Comparison of ENCODE assay signal across 9 cellular contexts in the genomic region with DNA sequence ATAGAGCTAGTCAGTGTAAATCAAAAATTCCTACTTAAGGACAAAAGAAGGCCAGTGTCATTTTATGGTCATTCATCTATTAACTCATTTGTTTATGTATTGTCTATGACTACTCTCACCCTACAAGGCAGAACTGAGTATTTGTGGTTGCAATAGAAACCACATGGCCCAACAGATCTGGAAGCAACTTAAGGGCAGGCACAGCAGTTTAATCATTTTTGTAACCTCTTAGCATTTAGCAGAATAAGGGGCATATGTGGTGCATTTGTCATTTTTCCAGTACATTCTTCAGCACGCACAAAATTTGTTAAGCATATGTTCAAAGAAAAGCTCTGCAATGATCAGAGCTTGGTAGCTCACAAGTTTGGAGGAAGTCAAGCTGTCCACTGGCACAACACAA. TPM values are rescaled to one million over a fixed set of nuclear protein-coding genes. Genes with fewer than 3 reads are reported as not detected.
DNase-seq lines count a peak whose midpoint lies in the region; ATAC-seq, FAIRE-seq and TF ChIP-seq lines count a peak whose summit lies in the region.
"Had no signal": no experiment of that assay in that cellular context is flagged by ENCODE, and none has a peak within 500 bp of the region (broad histone marks: within the 10 kb centered on the region; RNA-seq: fewer than 3 reads in every experiment).

No MANE protein-coding gene starts in this region.

- CTCF ChIA-PET in IMR-90 (lab: Yijun Ruan, JAX) = no interaction called here

- H3K23ac ChIP-seq in IMR-90 (ENCODE audit: low read depth, low read length) (no peak overlapping the region), mesendoderm (ENCODE audit: low read length) (no peak overlapping the region)

- no peak overlapping the region for H2BK20ac ChIP-seq in IMR-90 (ENCODE audit: low read depth, low read length)

- no peak overlapping the region for H2AK9ac ChIP-seq in IMR-90 (replicated peaks; ENCODE audit: low read depth, low read length, poor library complexity)

- H3K9me1 ChIP-seq in IMR-90 (ENCODE audit: insufficient read depth, low read length) = no peaks in the 10 kb centered on the region

- no peak for TF ChIP-seq RAD21 in IMR-90 (IDR thresholded peaks at IDR 0.05; ENCODE audit: low read length)

- in situ Hi-C loops in IMR-90 (cut with MboI; ENCODE audit: low sequenced_read_pairs) = no loop called here

- TF ChIP-seq POLR2A in IMR-90 (IDR thresholded peaks at IDR 0.05; ENCODE audit: low read depth, low read length) = no peak

- no peak overlapping the region for H4K91ac ChIP-seq in IMR-90 (ENCODE audit: insufficient read depth, low read depth, low read length)

- H3K4me1 Mint-ChIP-seq in astrocyte (ENCODE audit: low read depth, unreplicated experiment) = peaks cover 24% of the 10 kb centered on the region

- TF ChIP-seq CTCF in GM10266 (IDR thresholded peaks at IDR 0.05; ENCODE audit: control insufficient read depth, insufficient read depth, low read depth, missing control alignments) (no peak), IMR-90 (conservative IDR thresholded peaks at IDR 0.05; ENCODE audit: low read depth, low read length) (no peak), astrocyte (IDR thresholded peaks at IDR 0.05; ENCODE audit: insufficient read depth, low read depth, low read length) (no peak)

- no peaks in the 10 kb centered on the region for H3K9me3 Mint-ChIP-seq in astrocyte (ENCODE audit: unreplicated experiment)

- H3K18ac ChIP-seq in IMR-90 (ENCODE audit: low read depth, low read length) (no peak overlapping the region), mesendoderm (ENCODE audit: low read length) (no peak overlapping the region)

- H3K36me3 ChIP-seq in IMR-90 (ENCODE audit: control insufficient read depth, insufficient read depth, low read length) (no peaks in the 10 kb centered on the region), astrocyte (ENCODE audit: insufficient read depth, low read length) (peaks cover 3% of the 10 kb centered on the region), mesendoderm (ENCODE audit: control insufficient read depth, insufficient read depth, low read length) (no peaks in the 10 kb centered on the region)

- H3K27me3 ChIP-seq in IMR-90 (ENCODE audit: control insufficient read depth, insufficient read depth, low read length) (no peaks in the 10 kb centered on the region), astrocyte (ENCODE audit: insufficient read depth, low read length) (no peaks in the 10 kb centered on the region), mesendoderm (ENCODE audit: insufficient read depth, low read length, poor library complexity) (no peaks in the 10 kb centered on the region)

- FAIRE-seq in astrocyte (lab: Jason Lieb, UNC) = no peak
- FAIRE-seq: endometrium had no signal

- peaks cover 32 to 62% of the 10 kb centered on the region in 2 experiments for H3K79me1 ChIP-seq in IMR-90 (ENCODE audit: low read depth in 1 of 2, low read length in 2 of 2)
- peaks cover 17% of the 10 kb centered on the region for H3K79me1 ChIP-seq in mesendoderm (ENCODE audit: low read length)

- H4K20me1 ChIP-seq in IMR-90 (ENCODE audit: insufficient read depth, low read length) (peaks cover 4% of the 10 kb centered on the region; the same call in 1 of the 2 replicates), astrocyte (ENCODE audit: insufficient read depth, low read length) (peaks cover 41% of the 10 kb centered on the region)

- intact Hi-C loops in IMR-90 (cut with micrococcal nuclease) = loop anchor here (2.0 kb wide), 1 partner anchor 31 kb away; no protein-coding TSS in a partner anchor

- peaks cover 7% of the 10 kb centered on the region for H3K4me1 ChIP-seq in IMR-90 (ENCODE audit: control insufficient read depth, insufficient read depth, low read length)
- peaks cover 22% of the 10 kb centered on the region for H3K4me1 ChIP-seq in astrocyte (ENCODE audit: insufficient read depth, low read length)
- H3K4me1 ChIP-seq in mesendoderm (ENCODE audit: control insufficient read depth, low read depth, low read length) = peaks cover 6% of the 10 kb centered on the region

- no peak overlapping the region for H2AFZ ChIP-seq in IMR-90 (replicated peaks; ENCODE audit: low read length, poor library complexity)
- H2AFZ ChIP-seq in astrocyte (ENCODE audit: low read depth, low read length) = no peak overlapping the region

- H3K9me3 ChIP-seq in IMR-90 (ENCODE audit: control insufficient read depth, insufficient read depth, low read length) (no peaks in the 10 kb centered on the region), astrocyte (ENCODE audit: insufficient read depth, low read depth, low read length) (no peaks in the 10 kb centered on the region)

- BruUV-seq in IMR-90 (replicated peaks; lab: Mats Ljungman, UMichigan) = TSS peak; percentile 64

- H3K4me3 ChIP-seq in IMR-90 (ENCODE audit: insufficient read depth, low read depth, low read length) = peak overlapping the region; percentile 24; the same call in 1 of the 2 replicates
- peak overlapping the region; percentile 99 for H3K4me3 ChIP-seq in astrocyte (ENCODE audit: insufficient read depth, low read depth, low read length)
- no peak overlapping the region for H3K4me3 ChIP-seq in mesendoderm (ENCODE audit: low read length)

- dilution Hi-C loops in IMR-90 (cut with HindIII; ENCODE audit: low sequenced_read_pairs, unreplicated experiment) = no loop called here

- H3K27ac ChIP-seq in IMR-90 (ENCODE audit: insufficient read depth, low read length) (no peak overlapping the region), astrocyte (ENCODE audit: low read depth, low read length) (no peak overlapping the region), mesendoderm (ENCODE audit: low read depth, low read length) (no peak overlapping the region)

- no peaks in the 10 kb centered on the region for H3K36me3 Mint-ChIP-seq in astrocyte (ENCODE audit: low read depth, unreplicated experiment)

- DNase-seq in GM10266 (ENCODE audit: extremely low spot score) (peak; percentile 31), IMR-90 (peak; percentile 84), astrocyte (ENCODE audit: low read depth) (peak; percentile 88), mesendoderm (no peak), NCI-H2081 (lab: John Stamatoyannopoulos, UW) (no peak), iPS-NIHi11 (ENCODE audit: low spot score) (no peak), NCI-H1105 (lab: John Stamatoyannopoulos, UW) (no peak)

- H2BK120ac ChIP-seq in IMR-90 (ENCODE audit: low read depth, low read length) (no peak overlapping the region), mesendoderm (ENCODE audit: low read depth, low read length) (no peak overlapping the region)

- H3K56ac ChIP-seq in IMR-90 (ENCODE audit: extremely low read depth, insufficient read depth, low read length) (no peak overlapping the region), mesendoderm (ENCODE audit: low read length) (no peak overlapping the region)

- peaks cover 74% of the 10 kb centered on the region for H3K79me2 ChIP-seq in astrocyte (ENCODE audit: insufficient read depth, low read length)
- peaks cover 10% of the 10 kb centered on the region for H3K79me2 ChIP-seq in mesendoderm (ENCODE audit: control insufficient read depth, insufficient read depth, low read length)

- peak; percentile 50 for ATAC-seq in GM21526 (IDR thresholded peaks at IDR 0.05; ENCODE audit: low FRiP score, unreplicated experiment)
- no peak for ATAC-seq in IMR-90 (ENCODE audit: low read depth)

- POLR2A ChIA-PET in IMR-90 (lab: Charles Lee; ENCODE audit: unreplicated experiment) = no interaction called here

- H3K14ac ChIP-seq in IMR-90 (replicated peaks; ENCODE audit: low read depth, low read length) = no peak overlapping the region

- no peak overlapping the region for H2BK5ac ChIP-seq in IMR-90 (ENCODE audit: low read depth, low read length, poor library complexity, severe bottlenecking)
- H2BK5ac ChIP-seq in mesendoderm (ENCODE audit: low read length) = no peak overlapping the region

- H3K9ac ChIP-seq in IMR-90 (ENCODE audit: low read depth, low read length) (no peak overlapping the region), astrocyte (ENCODE audit: low read length) (peak overlapping the region; percentile 96), mesendoderm (ENCODE audit: low read length) (peak overlapping the region; percentile 82)

- H4K5ac ChIP-seq in IMR-90 (ENCODE audit: low read depth, low read length) (no peak overlapping the region), mesendoderm (ENCODE audit: low read length) (no peak overlapping the region)

- no peaks in the 10 kb centered on the region for H3K27me3 Mint-ChIP-seq in astrocyte (ENCODE audit: low read depth, unreplicated experiment)

- peak overlapping the region; percentile 97 for H3K4me3 Mint-ChIP-seq in astrocyte (ENCODE audit: unreplicated experiment)

- H3K27ac Mint-ChIP-seq in astrocyte (ENCODE audit: unreplicated experiment) = no peak overlapping the region

- H3K4me2 ChIP-seq in IMR-90 (ENCODE audit: low read depth, low read length) (peak overlapping the region; percentile 98), astrocyte (ENCODE audit: low read length) (peak overlapping the region; percentile 89), mesendoderm (ENCODE audit: low read length) (no peak overlapping the region)

- no peak overlapping the region for H3K4ac ChIP-seq in IMR-90 (ENCODE audit: low read depth, low read length)
- no peak overlapping the region for H3K4ac ChIP-seq in mesendoderm (ENCODE audit: low read depth, low read length)

- WGBS in IMR-90 (ENCODE audit: extremely low coverage in 2 of 2, insufficient read length in 1 of 2), 2 experiments = no CpG with 5 or more reads among the region's 1 CpG
- no CpG with 5 or more reads among the region's 1 CpG for WGBS in mesendoderm (ENCODE audit: extremely low coverage, insufficient coverage, low lambda C conversion rate)

- H2AK5ac ChIP-seq in IMR-90 (ENCODE audit: low read depth, low read length) = no peak overlapping the region
- H2AK5ac ChIP-seq in mesendoderm (ENCODE audit: low read length) = no peak overlapping the region

- no peak overlapping the region for H2BK15ac ChIP-seq in IMR-90 (ENCODE audit: low read depth, low read length)
- H2BK15ac ChIP-seq in mesendoderm (replicated peaks; ENCODE audit: low read depth) = no peak overlapping the region

- H4K8ac ChIP-seq in IMR-90 (ENCODE audit: low read depth in 2 of 2, low read length in 2 of 2) = no peak overlapping the region
- no peak overlapping the region for H4K8ac ChIP-seq in mesendoderm (ENCODE audit: low read depth, low read length)

RNA-seq across cellular contexts. Expression of gene FKBP15, which starts 1.1 kb away (rescaled TPM):
- total RNA-seq in IMR-90 (2012; rRNA removed) (25.5 and 25.6 TPM in 2 replicates), astrocyte (26.4 and 27.2 TPM in 2 replicates)
- polyA plus RNA-seq in IMR-90 (2012; rRNA removed) = 20.1 and 20.4 TPM in 2 replicates
- 8.6 and 9.6 TPM in 2 replicates for polyA plus RNA-seq in IMR-90 (2012; cell fraction: cytosol; rRNA removed)
- polyA plus RNA-seq in IMR-90 (2012; cell fraction: nucleus; rRNA removed; ENCODE audit: low replicate concordance) = 20.7 and 43.2 TPM in 2 replicates
- 11.1 TPM for polyA plus RNA-seq in mesendoderm (2013, experiment 1 of 2)
- 11.8 TPM for polyA plus RNA-seq in mesendoderm (2013, experiment 2 of 2)

RNA-seq across cellular contexts. Expression of gene SLC31A1, which starts 1.4 kb away (rescaled TPM):
- 23.3 and 27.5 TPM in 2 replicates for total RNA-seq in IMR-90 (2012; rRNA removed)
- polyA plus RNA-seq in IMR-90 (2012; rRNA removed) = 16.4 and 17.9 TPM in 2 replicates
- 9.3 and 10.2 TPM in 2 replicates for polyA plus RNA-seq in IMR-90 (2012; cell fraction: cytosol; rRNA removed)
- polyA plus RNA-seq in IMR-90 (2012; cell fraction: nucleus; rRNA removed; ENCODE audit: low replicate concordance) = 1.9 and 7.6 TPM in 2 replicates
- 35.8 and 39.1 TPM in 2 replicates for total RNA-seq in astrocyte
- polyA plus RNA-seq in mesendoderm (2013, experiment 1 of 2) = 21.4 TPM
- 21.1 TPM for polyA plus RNA-seq in mesendoderm (2013, experiment 2 of 2)

RNA-seq across cellular contexts. Expression of gene CDC26, which starts 55.4 kb away (rescaled TPM):
- total RNA-seq in IMR-90 (2012; rRNA removed) = 16.5 and 49.2 TPM in 2 replicates
- polyA plus RNA-seq in IMR-90 (2012; rRNA removed) = 27.4 and 32.7 TPM in 2 replicates
- 4.0 and 14.4 TPM in 2 replicates for polyA plus RNA-seq in IMR-90 (2012; cell fraction: cytosol; rRNA removed)
- 1.1 and 14.2 TPM in 2 replicates for polyA plus RNA-seq in IMR-90 (2012; cell fraction: nucleus; rRNA removed; ENCODE audit: low replicate concordance)
- total RNA-seq in astrocyte = 22.5 and 23.9 TPM in 2 replicates
- polyA plus RNA-seq in mesendoderm (2013, experiment 1 of 2) = 75.8 TPM
- 71.7 TPM for polyA plus RNA-seq in mesendoderm (2013, experiment 2 of 2)

RNA-seq across cellular contexts. Expression of gene PRPF4, which starts 55.5 kb away (rescaled TPM):
- total RNA-seq in IMR-90 (2012; rRNA removed) (32.5 and 38.0 TPM in 2 replicates), astrocyte (33.2 and 33.4 TPM in 2 replicates)
- polyA plus RNA-seq in IMR-90 (2012; rRNA removed) = 20.7 and 21.4 TPM in 2 replicates
- polyA plus RNA-seq in IMR-90 (2012; cell fraction: cytosol; rRNA removed) = 9.6 and 17.1 TPM in 2 replicates
- polyA plus RNA-seq in IMR-90 (2012; cell fraction: nucleus; rRNA removed; ENCODE audit: low replicate concordance) = 5.4 and 11.1 TPM in 2 replicates
- 29.3 TPM for polyA plus RNA-seq in mesendoderm (2013, experiment 1 of 2)
- 29.9 TPM for polyA plus RNA-seq in mesendoderm (2013, experiment 2 of 2)

Comparison
In these comparisons a context has a peak if more than half of its experiments do, and no peak if none do; other contexts are left out.
1. DNase-seq: peak in GM10266 (single experiment), IMR-90 (single experiment) and astrocyte (single experiment); none in mesendoderm (single experiment), NCI-H2081 (0 of 2), iPS-NIHi11 (single experiment) and NCI-H1105 (single experiment).